ENCODE assay signal across 9 cellular contexts in the genomic region with DNA sequence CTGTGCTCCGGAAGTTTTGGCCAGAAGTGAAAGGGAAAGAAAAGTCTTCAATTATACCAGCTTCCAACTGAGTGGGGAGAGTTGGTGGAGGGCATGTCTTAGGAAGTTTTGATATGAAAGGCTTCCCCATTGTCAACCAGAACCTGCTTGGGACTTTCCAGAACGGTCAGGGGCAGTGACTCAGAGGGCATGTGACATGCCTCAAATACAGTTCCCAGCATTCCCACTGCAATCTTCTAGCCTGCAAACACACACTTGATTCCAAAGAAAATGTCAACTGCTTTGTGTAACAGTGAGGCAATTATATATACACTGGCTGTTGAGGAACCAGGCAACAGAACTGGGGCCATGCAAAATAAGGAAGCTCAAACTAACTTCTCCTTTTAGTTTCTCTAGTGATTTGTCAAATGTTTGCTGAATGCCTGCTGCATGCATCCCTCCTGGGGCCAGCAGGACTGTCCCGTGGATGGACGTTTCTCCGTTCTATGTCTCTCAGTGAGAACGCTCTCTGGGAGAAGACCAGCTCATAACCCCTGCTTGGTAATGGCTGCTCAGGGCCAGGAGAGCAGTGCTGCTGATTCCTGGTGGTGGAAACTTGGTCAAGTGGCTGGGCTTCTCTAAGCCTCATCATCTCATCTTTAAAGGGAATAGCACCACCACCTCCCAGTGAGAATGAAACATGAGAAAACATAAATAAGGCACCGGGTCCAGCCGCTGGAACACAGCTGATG. TPM values are rescaled to one million over a fixed set of nuclear protein-coding genes. Genes with fewer than 3 reads are reported as not detected.
A peak's percentile ranks its signal among the peaks of the same experiment; 100 is the strongest.
DNase-seq lines count a peak whose midpoint lies in the region; ATAC-seq and TF ChIP-seq lines count a peak whose summit lies in the region.
"Had no signal": no experiment of that assay in that cellular context is flagged by ENCODE, and none has a peak within 500 bp of the region (broad histone marks: within the 10 kb centered on the region; RNA-seq: fewer than 3 reads in every experiment).

No MANE protein-coding gene starts in this region.

- peaks cover 52% of the 10 kb centered on the region for H3K36me3 Mint-ChIP-seq in activated naive CD4-positive, alpha-beta T cell treated with anti-CD3 and anti-CD28 coated beads, Interleukin-2, amount 10 ng/mL, durations not matched to agents 7 days and 5 days
- peaks cover 3% of the 10 kb centered on the region for H3K36me3 Mint-ChIP-seq in IgD-negative memory B cell

- H3K4me3 Mint-ChIP-seq in activated naive CD4-positive, alpha-beta T cell treated with anti-CD3 and anti-CD28 coated beads, Interleukin-2, amount 10 ng/mL, durations not matched to agents 7 days and 5 days: no peak overlapping the region
- H3K4me3 Mint-ChIP-seq in IgD-negative memory B cell: peak overlapping the region in 3 of 4 donors; percentile 30 to 83 (median 41)
- H3K4me3 Mint-ChIP-seq: central memory CD8-positive, alpha-beta T cell had no signal

- ATAC-seq in GM19452 (IDR thresholded peaks at IDR 0.05; ENCODE audit: unreplicated experiment): no peak

- WGBS in adrenal gland, 4 donors: 57 to 70% (median 63%) methylated on average over 7 to 8 of the region's 8 CpGs

- no peaks in the 10 kb centered on the region for H3K27me3 ChIP-seq in adrenal gland

- H3K36me3 ChIP-seq in adrenal gland (replicated peaks in 1 of 2): peaks cover 0 to 35% of the 10 kb centered on the region in 2 donors

- no peak for DNase-seq in activated naive CD4-positive, alpha-beta T cell treated with anti-CD3 and anti-CD28 coated beads, Interleukin-2, amount 10 ng/mL, durations not matched to agents 7 days and 5 days
- DNase-seq in activated naive CD4-positive, alpha-beta T cell treated with anti-CD3 and anti-CD28 coated beads, Interleukin-2, amount 50 U/mL, for 16 hours: no peak
- DNase-seq in adrenal gland (peak; percentile 62 to 86 (median 80)), hepatic stellate cell (ENCODE audit: low spot score) (peak; percentile 91), NCI-H2196 treated with DMSO at 0.1 percent for 48 hours (lab: John Stamatoyannopoulos, UW; ENCODE audit: unreplicated experiment) (no peak)
- DNase-seq in stimulated activated CD8-positive, alpha-beta memory T cell treated with anti-CD3 and anti-CD28 coated beads, Interleukin-4, amount 100 ng/mL, for 48 hours: peak; percentile 38

- H3K27ac Mint-ChIP-seq in activated naive CD4-positive, alpha-beta T cell treated with anti-CD3 and anti-CD28 coated beads, Interleukin-2, amount 10 ng/mL, durations not matched to agents 7 days and 5 days: peak overlapping the region; percentile 17
- H3K27ac Mint-ChIP-seq in IgD-negative memory B cell: peak overlapping the region; percentile 52 to 95 (median 65)

- no peaks in the 10 kb centered on the region for H3K27me3 Mint-ChIP-seq in activated naive CD4-positive, alpha-beta T cell treated with anti-CD3 and anti-CD28 coated beads, Interleukin-2, amount 10 ng/mL, durations not matched to agents 7 days and 5 days
- no peaks in the 10 kb centered on the region for H3K27me3 Mint-ChIP-seq in IgD-negative memory B cell
- H3K27me3 Mint-ChIP-seq: central memory CD8-positive, alpha-beta T cell had no signal

- intact Hi-C loops in adrenal gland (cut with DNase I): no loop called here

- H3K9me3 Mint-ChIP-seq in activated naive CD4-positive, alpha-beta T cell treated with anti-CD3 and anti-CD28 coated beads, Interleukin-2, amount 10 ng/mL, durations not matched to agents 7 days and 5 days: no peaks in the 10 kb centered on the region
- no peaks in the 10 kb centered on the region for H3K9me3 Mint-ChIP-seq in IgD-negative memory B cell
- H3K9me3 Mint-ChIP-seq: central memory CD8-positive, alpha-beta T cell had no signal

- TF ChIP-seq POLR2A in adrenal gland (IDR thresholded peaks at IDR 0.05): no peak

- no peak overlapping the region for H3K4me3 ChIP-seq in adrenal gland

- H3K4me1 Mint-ChIP-seq in activated naive CD4-positive, alpha-beta T cell treated with anti-CD3 and anti-CD28 coated beads, Interleukin-2, amount 10 ng/mL, durations not matched to agents 7 days and 5 days: peaks cover 21% of the 10 kb centered on the region
- peaks cover 15 to 18% (median 16%) of the 10 kb centered on the region in 3 donors for H3K4me1 Mint-ChIP-seq in IgD-negative memory B cell
- H3K4me1 Mint-ChIP-seq: central memory CD8-positive, alpha-beta T cell had no signal

- H3K4me1 ChIP-seq in adrenal gland (replicated peaks in 1 of 2): peaks cover 17 to 23% of the 10 kb centered on the region in 2 donors

- H3K9me3 ChIP-seq in adrenal gland (replicated peaks in 1 of 3): no peaks in the 10 kb centered on the region

- TF ChIP-seq CTCF in adrenal gland (IDR thresholded peaks at IDR 0.05): no peak

- H3K27ac ChIP-seq in adrenal gland: peak overlapping the region in 4 of 5 donors; percentile 49 to 90 (median 70)

- CTCF ChIA-PET in activated naive CD4-positive, alpha-beta T cell treated with anti-CD3 and anti-CD28 coated beads, Interleukin-2, amount 10 ng/mL, durations not matched to agents 7 days and 5 days (lab: Charles Lee): interaction anchor here (0.6 to 1.5 kb wide), 3 partner anchors 33 to 38 kb away, joined by 3 to 6 read pairs (median 3); no protein-coding TSS in a partner anchor

RNA-seq across cellular contexts. Expression of a gene that starts 18.3 kb away (rescaled TPM):
- not detected for polyA plus RNA-seq in IgD-negative memory B cell
- under 1 TPM in 1 of 8 donors, not detected in 7; 0.14 TPM for total RNA-seq in adrenal gland
- under 1 TPM in 1 of 3 donors, not detected in 2; 0.07 TPM for polyA plus RNA-seq in adrenal gland

RNA-seq across cellular contexts. Expression of a gene that starts 34.8 kb away (rescaled TPM):
- polyA plus RNA-seq in IgD-negative memory B cell: 7.7 TPM
- 10 to 100 TPM in 7 of 8 donors, 1 to 10 TPM in 1; 6.1 to 18.7 (median 13.0) TPM for total RNA-seq in adrenal gland
- 10 to 100 TPM in 2 of 3 donors, 1 to 10 TPM in 1; 7.4 to 12.7 (median 10.5) TPM for polyA plus RNA-seq in adrenal gland

RNA-seq across cellular contexts. Expression of a gene that starts 35.2 kb away (rescaled TPM):
- polyA plus RNA-seq in IgD-negative memory B cell (3.4 TPM), adrenal gland (100 to 1,000 TPM in 2 of 3 donors, 1 to 10 TPM in 1; 9.0 to 277 (median 150) TPM)
- 100 to 1,000 TPM in 2 of 8 donors, 10 to 100 TPM in 6; 34.4 to 118 (median 88.4) TPM for total RNA-seq in adrenal gland

Comparison
In these comparisons a context has a peak if more than half of its experiments do, and no peak if none do; other contexts are left out.
1. DNase-seq: peak in adrenal gland (7 of 7), hepatic stellate cell (single experiment) and stimulated activated CD8-positive, alpha-beta memory T cell treated with anti-CD3 and anti-CD28 coated beads, Interleukin-4, amount 100 ng/mL, for 48 hours (single experiment); none in activated naive CD4-positive, alpha-beta T cell treated with anti-CD3 and anti-CD28 coated beads, Interleukin-2, amount 10 ng/mL, durations not matched to agents 7 days and 5 days (single experiment), activated naive CD4-positive, alpha-beta T cell treated with anti-CD3 and anti-CD28 coated beads, Interleukin-2, amount 50 U/mL, for 16 hours (single experiment) and NCI-H2196 treated with DMSO at 0.1 percent for 48 hours (single experiment).